8 cellular contexts compared by ENCODE assay signal in the genomic region with DNA sequence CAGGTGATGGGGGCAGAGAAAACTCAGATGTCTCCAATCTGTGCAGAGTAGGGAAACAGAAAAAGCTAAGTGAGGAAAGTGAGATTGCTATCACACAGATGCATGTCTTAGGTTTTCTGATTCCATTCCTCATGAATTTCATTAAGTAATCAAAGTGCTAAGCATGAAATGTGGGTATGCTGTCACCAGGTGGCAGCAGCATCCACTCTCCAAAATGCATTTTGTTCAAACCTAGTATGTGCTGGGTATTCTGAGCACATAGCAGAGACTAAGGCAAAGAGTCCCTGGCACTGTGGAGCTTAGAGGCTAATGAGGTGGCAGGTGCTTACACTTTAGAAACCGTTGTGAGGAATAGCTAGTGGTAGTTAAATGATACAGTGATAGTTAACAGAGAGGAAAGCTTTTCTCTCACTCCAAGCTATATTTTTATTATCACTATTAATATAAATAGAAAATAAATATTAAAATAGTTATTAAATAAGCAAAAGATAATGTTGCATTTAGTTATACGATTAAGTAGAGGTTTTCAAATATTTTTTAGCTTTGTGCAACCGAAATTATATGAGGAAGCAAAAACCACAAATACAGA.
DNase-seq lines count a peak whose midpoint lies in the region; ATAC-seq and TF ChIP-seq lines count a peak whose summit lies in the region.

No MANE protein-coding gene starts in this region.

- H3K9me3 ChIP-seq in Loucy (ENCODE audit: insufficient read depth, low read depth, low read length) = no peaks in the 10 kb centered on the region

- H3K4me1 ChIP-seq in Loucy (ENCODE audit: insufficient read depth, low read length, poor library complexity, severe bottlenecking) = peaks cover 29% of the 10 kb centered on the region

- no peaks in the 10 kb centered on the region for H3K27me3 ChIP-seq in Loucy (ENCODE audit: insufficient read depth, low read length, poor library complexity, severe bottlenecking)

- no peaks in the 10 kb centered on the region for H3K27me3 Mint-ChIP-seq in activated CD4-positive, alpha-beta T cell treated with anti-CD3 and anti-CD28 coated beads for 36 hours

- TF ChIP-seq CTCF in Loucy (conservative IDR thresholded peaks at IDR 0.05; ENCODE audit: low read length) (peak; percentile 94), WI38 (IDR thresholded peaks at IDR 0.05; ENCODE audit: low read depth, low read length) (peak; percentile 38; the same call in 1 of the 2 replicates), foreskin fibroblast (IDR thresholded peaks at IDR 0.05; ENCODE audit: low read depth, low read length) (peak; percentile 30)

- H2AFZ ChIP-seq in Loucy (ENCODE audit: low read length) = no peak overlapping the region

- no peak overlapping the region for H3K27ac ChIP-seq in skin epidermis

- POLR2A ChIA-PET in activated CD4-positive, alpha-beta T cell treated with anti-CD3 and anti-CD28 coated beads for 36 hours (lab: Charles Lee) = no interaction called here

- H3K9ac ChIP-seq in Loucy (ENCODE audit: low read depth, low read length, poor library complexity, severe bottlenecking) = no peak overlapping the region

- peak; percentile 86 for ATAC-seq in activated CD4-positive, alpha-beta T cell treated with anti-CD3 and anti-CD28 coated beads for 36 hours
- ATAC-seq in GM21381 (IDR thresholded peaks at IDR 0.05; ENCODE audit: unreplicated experiment) = no peak

- peaks cover 11% of the 10 kb centered on the region for H3K4me1 Mint-ChIP-seq in activated CD4-positive, alpha-beta T cell treated with anti-CD3 and anti-CD28 coated beads for 36 hours

- no peaks in the 10 kb centered on the region for H3K36me3 ChIP-seq in Loucy (ENCODE audit: insufficient read depth, low read length)

- H4K20me1 ChIP-seq in Loucy (ENCODE audit: insufficient read depth, low read length, poor library complexity, severe bottlenecking) = no peaks in the 10 kb centered on the region

- peak; percentile 63 for DNase-seq in activated CD4-positive, alpha-beta T cell treated with anti-CD3 and anti-CD28 coated beads for 36 hours
- no peak for DNase-seq in activated CD4-positive, alpha-beta T cell treated with anti-CD3 and anti-CD28 coated beads for 1 hour
- peak in 1 of 2 donors; percentile 6 for DNase-seq in foreskin fibroblast
- DNase-seq in effector CD8-positive, alpha-beta T cell (lab: John Stamatoyannopoulos, UW) = no peak

- H3K79me2 ChIP-seq in Loucy (ENCODE audit: insufficient read depth, low read length) = no peaks in the 10 kb centered on the region

- no peaks in the 10 kb centered on the region for H3K36me3 Mint-ChIP-seq in activated CD4-positive, alpha-beta T cell treated with anti-CD3 and anti-CD28 coated beads for 36 hours (ENCODE audit: low read depth)

- CTCF ChIA-PET in activated CD4-positive, alpha-beta T cell treated with anti-CD3 and anti-CD28 coated beads for 36 hours (lab: Charles Lee) = interaction anchor here (0.6 to 2.2 kb wide), 11 partner anchors 9 to 983 kb away, joined by 3 to 9 read pairs (median 4); a partner anchor contains a TSS

- H3K27ac Mint-ChIP-seq in activated CD4-positive, alpha-beta T cell treated with anti-CD3 and anti-CD28 coated beads for 36 hours = no peak overlapping the region

- H3K4me2 ChIP-seq in Loucy (ENCODE audit: low read depth, low read length, poor library complexity, severe bottlenecking) = peak overlapping the region; percentile 58

- H3K9me3 Mint-ChIP-seq in activated CD4-positive, alpha-beta T cell treated with anti-CD3 and anti-CD28 coated beads for 36 hours (ENCODE audit: low read depth) = no peaks in the 10 kb centered on the region

- peak overlapping the region; percentile 71 for H3K4me3 Mint-ChIP-seq in activated CD4-positive, alpha-beta T cell treated with anti-CD3 and anti-CD28 coated beads for 36 hours

- H3K4me3 ChIP-seq in Loucy (ENCODE audit: low read length, poor library complexity, severe bottlenecking) (no peak overlapping the region), WI38 (ENCODE audit: low read depth, low read length) (no peak overlapping the region), foreskin fibroblast (ENCODE audit: low read depth in 1 of 2, low read length in 2 of 2) (no peak overlapping the region), skin epidermis (peak overlapping the region in 6 of 7 experiments; percentile 14 to 28 (median 22))

- intact Hi-C loops in activated CD4-positive, alpha-beta T cell treated with anti-CD3 and anti-CD28 coated beads for 36 hours (cut with DNase I, micrococcal nuclease) = loop anchor here (2.0 to 10.0 kb wide), 4 partner anchors 81 to 987 kb away; no protein-coding TSS in a partner anchor

- no peaks in the 10 kb centered on the region for H3K9me2 ChIP-seq in Loucy (replicated peaks; ENCODE audit: low read depth, low read length)

- no peaks in the 10 kb centered on the region for H3F3A ChIP-seq in Loucy (ENCODE audit: low read depth)

Comparison
In these comparisons a context has a peak if more than half of its experiments do, and no peak if none do; other contexts are left out.
1. H3K4me3 ChIP-seq: peak in skin epidermis (6 of 7); none in Loucy (single experiment), WI38 (single experiment) and foreskin fibroblast (0 of 2).
2. CTCF ChIP-seq: peak in every context shown above with its lines; median percentile 94 in Loucy; 38 in WI38; 30 in foreskin fibroblast.